Comparison of ENCODE assay signal across 14 cellular contexts in genomic region chr10:97408496-97408992, GRCh38. TPM values are rescaled to one million over a fixed set of nuclear protein-coding genes. Genes with fewer than 3 reads are reported as not detected.
DNase-seq lines count a peak whose midpoint lies in the region; ATAC-seq, FAIRE-seq and TF ChIP-seq lines count a peak whose summit lies in the region.
"Had no signal": no experiment of that assay in that cellular context is flagged by ENCODE, and none has a peak within 500 bp of the region (broad histone marks: within the 10 kb centered on the region; RNA-seq: fewer than 3 reads in every experiment).

No MANE protein-coding gene starts in this region.

- no peak overlapping the region for H3K4ac ChIP-seq in H1 (replicated peaks; ENCODE audit: insufficient read length, low read depth, low read length)

- FAIRE-seq in H1 (lab: Jason Lieb, UNC) (no peak), urothelium cell line (lab: Jason Lieb, UNC) (no peak)

- no peaks in the 10 kb centered on the region for H3K36me3 ChIP-seq in H1 (ENCODE audit: control insufficient read depth in 2 of 4, insufficient read depth in 4 of 4, low read length in 3 of 4)
- no peaks in the 10 kb centered on the region for H3K36me3 ChIP-seq in effector memory CD4-positive, alpha-beta T cell (ENCODE audit: control insufficient read depth, insufficient read depth, low read length)

- H3K4me1 Mint-ChIP-seq in progenitor cell of endocrine pancreas (ENCODE audit: low read depth): peaks cover 4% of the 10 kb centered on the region

- no peaks in the 10 kb centered on the region for H3K9me3 ChIP-seq in H1 (ENCODE audit: insufficient read depth in 2 of 2, low read depth in 1 of 2, low read length in 1 of 2)
- no peaks in the 10 kb centered on the region for H3K9me3 ChIP-seq in effector memory CD4-positive, alpha-beta T cell (ENCODE audit: control insufficient read depth, low read length)

- H2BK120ac ChIP-seq in H1 (replicated peaks; ENCODE audit: low read depth, low read length): no peak overlapping the region

- POLR2A ChIA-PET in H1 (lab: Charles Lee; ENCODE audit: partially characterized antibody): interaction anchor here (0.6 to 3.2 kb wide), 3 partner anchors 9 to 25 kb away, joined by 3 to 13 read pairs (median 3); no protein-coding TSS in a partner anchor

- H3K56ac ChIP-seq in H1 (replicated peaks; ENCODE audit: insufficient read length, low read depth, low read length): no peak overlapping the region

- TF ChIP-seq RAD21 in H1 (IDR thresholded peaks at IDR 0.05 in 1 of 2, conservative IDR thresholded peaks at IDR 0.05 in 1 of 2; ENCODE audit: low read depth in 2 of 2, low read length in 2 of 2): no peak

- no peaks in the 10 kb centered on the region; the same call in 1 of the 2 replicates for H3K79me1 ChIP-seq in H1 (ENCODE audit: low read depth, low read length)

- H3K4me2 ChIP-seq in H1 (ENCODE audit: insufficient read depth in 1 of 2, low read depth in 2 of 2, low read length in 2 of 2): no peak overlapping the region

- TF ChIP-seq CTCF in H1 (IDR thresholded peaks at IDR 0.05; ENCODE audit: control extremely low read depth in 1 of 3, insufficient read depth in 1 of 3, low read depth in 1 of 3, low read length in 3 of 3) (no peak), progenitor cell of endocrine pancreas (IDR thresholded peaks at IDR 0.05; ENCODE audit: unreplicated experiment) (no peak)

- H3K4me3 ChIP-seq in H1 (ENCODE audit: extremely low read depth in 1 of 4, insufficient read depth in 2 of 4, low read depth in 3 of 4, low read length in 4 of 4): no peak overlapping the region
- H3K4me3 ChIP-seq in effector memory CD4-positive, alpha-beta T cell (ENCODE audit: insufficient read depth, low read depth, low read length, poor library complexity, severe bottlenecking): no peak overlapping the region
- H3K4me3 ChIP-seq: SK-N-MC had no signal

- TF ChIP-seq POLR2A in H1 (IDR thresholded peaks at IDR 0.05; ENCODE audit: control extremely low read depth in 1 of 2, low read depth in 2 of 2, low read length in 2 of 2): no peak

- no peaks in the 10 kb centered on the region for H3K36me3 Mint-ChIP-seq in progenitor cell of endocrine pancreas (ENCODE audit: insufficient read depth)

- no peak for TF ChIP-seq EP300 in H1 (IDR thresholded peaks at IDR 0.05; ENCODE audit: borderline replicate concordance in 1 of 2, low read depth in 2 of 2, low read length in 2 of 2)

- DNase-seq in CD1c-positive myeloid dendritic cell (ENCODE audit: extremely low spot score) (peak; percentile 67), NOMO-1 treated with DMSO at 0.1 percent for 48 hours (lab: John Stamatoyannopoulos, UW; ENCODE audit: unreplicated experiment) (peak; percentile 92), H1 (ENCODE audit: low read depth in 1 of 2, low spot score in 2 of 2) (no peak), progenitor cell of endocrine pancreas (ENCODE audit: low spot score, unreplicated experiment) (no peak), urothelium cell line (ENCODE audit: low spot score) (no peak)
- DNase-seq in effector memory CD4-positive, alpha-beta T cell: no peak
- DNase-seq: activated CD4-positive, CD25-positive, alpha-beta regulatory T cell; activated naive CD8-positive, alpha-beta T cell treated with anti-CD3 and anti-CD28 coated beads, Interleukin-2, amount 50 U/mL, for 24 hours; DMS 273 treated with DMSO at 0.1 percent for 48 hours; NCI-H1930; NCI-H748 treated with DMSO at 0.1 percent for 48 hours had no signal

- no peak overlapping the region for H2BK12ac ChIP-seq in H1 (ENCODE audit: low read depth, low read length)

- H3K27ac Mint-ChIP-seq in progenitor cell of endocrine pancreas: peak overlapping the region; percentile 45
- H3K27ac Mint-ChIP-seq: activated naive CD8-positive, alpha-beta T cell treated with anti-CD3 and anti-CD28 coated beads, Interleukin-2, amount 50 U/mL, for 24 hours had no signal

- H3K23ac ChIP-seq in H1 (ENCODE audit: insufficient read length): no peak overlapping the region

- 90% methylated on average over 10 of the region's 10 CpGs; no CpG with 5 or more reads in 1 of the 2 experiments for WGBS in H1 (ENCODE audit: extremely low coverage in 1 of 2, insufficient coverage in 1 of 2, insufficient read length in 1 of 2, insufficient replicate concordance in 2 of 2, low coverage in 1 of 2, low lambda C conversion rate in 2 of 2, missing lambda C conversion rate in 1 of 2), 2 experiments

- H3K27me3 Mint-ChIP-seq in progenitor cell of endocrine pancreas: no peaks in the 10 kb centered on the region
- H3K27me3 Mint-ChIP-seq: activated naive CD8-positive, alpha-beta T cell treated with anti-CD3 and anti-CD28 coated beads, Interleukin-2, amount 50 U/mL, for 24 hours had no signal

- no peak overlapping the region for H3K14ac ChIP-seq in H1 (ENCODE audit: insufficient read length)

- no peaks in the 10 kb centered on the region for H3K79me2 ChIP-seq in H1 (ENCODE audit: control insufficient read depth in 1 of 2, insufficient read depth in 2 of 2, low read length in 2 of 2)

- H3K18ac ChIP-seq in H1 (ENCODE audit: extremely low read depth, low read length): no peak overlapping the region

- peaks cover 2% of the 10 kb centered on the region; the same call in 1 of the 2 replicates for H3K23me2 ChIP-seq in H1 (ENCODE audit: low read depth, low read length)

- CTCF ChIA-PET in H1 (lab: Charles Lee; ENCODE audit: partially characterized antibody): interaction anchor here (0.6 to 9.8 kb wide), 17 partner anchors 13 to 1410 kb away, joined by 3 to 128 read pairs (median 4); partner anchors contain the start of genes EXOSC1, PGAM1 and ZDHHC16

- no peak overlapping the region for H2BK5ac ChIP-seq in H1 (ENCODE audit: low read depth, low read length)

- H4K5ac ChIP-seq in H1 (ENCODE audit: insufficient read length, low read depth, low read length): no peak overlapping the region

- no peak overlapping the region for H3K4me3 Mint-ChIP-seq in progenitor cell of endocrine pancreas (ENCODE audit: low read depth)
- H3K4me3 Mint-ChIP-seq: activated naive CD8-positive, alpha-beta T cell treated with anti-CD3 and anti-CD28 coated beads, Interleukin-2, amount 50 U/mL, for 24 hours had no signal

- H4K20me1 ChIP-seq in H1 (replicated peaks in 1 of 2; ENCODE audit: control insufficient read depth in 1 of 2, insufficient read depth in 2 of 2, low read length in 2 of 2): no peaks in the 10 kb centered on the region

- no peaks in the 10 kb centered on the region for H3K4me1 ChIP-seq in H1 (replicated peaks in 1 of 4; ENCODE audit: control insufficient read depth in 3 of 4, insufficient read depth in 4 of 4, low read length in 3 of 4)
- peaks cover 5% of the 10 kb centered on the region for H3K4me1 ChIP-seq in effector memory CD4-positive, alpha-beta T cell (ENCODE audit: control insufficient read depth, insufficient read depth, low read length, poor library complexity, severe bottlenecking)

- H3K9me3 Mint-ChIP-seq in progenitor cell of endocrine pancreas (ENCODE audit: low read depth): no peaks in the 10 kb centered on the region
- H3K9me3 Mint-ChIP-seq: activated naive CD8-positive, alpha-beta T cell treated with anti-CD3 and anti-CD28 coated beads, Interleukin-2, amount 50 U/mL, for 24 hours had no signal

- no peaks in the 10 kb centered on the region for H3K27me3 ChIP-seq in H1 (replicated peaks in 1 of 4; ENCODE audit: control insufficient read depth in 3 of 4, extremely low read depth in 1 of 4, insufficient read depth in 3 of 4, low read length in 3 of 4)
- H3K27me3 ChIP-seq in effector memory CD4-positive, alpha-beta T cell (replicated peaks; ENCODE audit: control insufficient read depth, insufficient read depth, low read length, poor library complexity, severe bottlenecking): no peaks in the 10 kb centered on the region

- peak overlapping the region in 1 of 4 experiments; percentile 33; a peak in 2 of 7 replicates for H3K9ac ChIP-seq in H1 (replicated peaks in 1 of 4; ENCODE audit: extremely low read depth in 1 of 4, low read depth in 3 of 4, low read length in 3 of 4)

- H2BK15ac ChIP-seq in H1 (ENCODE audit: low read length): 0 out of 2 replicates have a peak overlapping the region, but pooled peaks have one; percentile 10

- H2AFZ ChIP-seq in H1 (ENCODE audit: low read length): no peak overlapping the region; the same call in 1 of the 2 replicates

- H4K8ac ChIP-seq in H1 (ENCODE audit: extremely low read depth, insufficient read depth, low read length): no peak overlapping the region

- no peak overlapping the region for H2AK5ac ChIP-seq in H1 (ENCODE audit: low read depth, low read length)

- H4K91ac ChIP-seq in H1 (replicated peaks; ENCODE audit: insufficient read length, low read length): no peak overlapping the region

- no peak overlapping the region for H3K27ac ChIP-seq in H1 (ENCODE audit: low read depth, low read length)
- H3K27ac ChIP-seq in effector memory CD4-positive, alpha-beta T cell (ENCODE audit: insufficient read depth, low read length, poor library complexity, severe bottlenecking): no peak overlapping the region
- H3K27ac ChIP-seq: SK-N-MC had no signal

- ATAC-seq in HG03432 (IDR thresholded peaks at IDR 0.05; ENCODE audit: unreplicated experiment) (no peak), HG02588 (IDR thresholded peaks at IDR 0.05; ENCODE audit: unreplicated experiment) (no peak)
- ATAC-seq: activated naive CD8-positive, alpha-beta T cell treated with anti-CD3 and anti-CD28 coated beads, Interleukin-2, amount 50 U/mL, for 24 hours had no signal

- H2BK20ac ChIP-seq in H1 (ENCODE audit: low read length): no peak overlapping the region

RNA-seq across cellular contexts. Expression of gene RRP12, which starts 7.4 kb away (rescaled TPM):
- total RNA-seq in H1 (2021; fragmentation: NEBNext Ultra II Directional; extraction: Animal tissue kit (Norgen Biotek cat#: 25700)): 65.8 and 71.9 TPM in 2 replicates
- polyA plus RNA-seq in H1 (2011; rRNA removed): 21.0 and 33.1 TPM in 2 replicates
- polyA plus RNA-seq in H1 (2011; cell fraction: cytosol; rRNA removed): 19.2 TPM
- polyA plus RNA-seq in H1 (2011; cell fraction: nucleus; rRNA removed): 65.3 TPM
- polyA plus RNA-seq in H1 (2012, experiment 1 of 2): 41.5 to 54.2 TPM (median 45.9 TPM) in 4 replicates
- 55.6 TPM for polyA plus RNA-seq in H1 (2012, experiment 2 of 2)
- 24.6 TPM for polyA plus RNA-seq in H1 (2013, experiment 1 of 2)
- polyA plus RNA-seq in H1 (2013, experiment 2 of 2): 20.7 TPM
- 43.0 and 55.3 TPM in 2 replicates for polyA minus RNA-seq in H1 (2011; rRNA and poly(A)+ RNA removed)
- polyA minus RNA-seq in H1 (2011; cell fraction: cytosol; rRNA and poly(A)+ RNA removed): 28.2 TPM
- 46.8 TPM for polyA minus RNA-seq in H1 (2011; cell fraction: nucleus; rRNA and poly(A)+ RNA removed)
- 33.5 and 36.6 TPM in 2 replicates for total RNA-seq in progenitor cell of endocrine pancreas

RNA-seq across cellular contexts. Expression of gene PGAM1, which starts 17.4 kb away (rescaled TPM):
- 799 and 819 TPM in 2 replicates for total RNA-seq in H1 (2021; fragmentation: NEBNext Ultra II Directional; extraction: Animal tissue kit (Norgen Biotek cat#: 25700))
- polyA plus RNA-seq in H1 (2011; rRNA removed): 791 and 833 TPM in 2 replicates
- 909 TPM for polyA plus RNA-seq in H1 (2011; cell fraction: cytosol; rRNA removed)
- 630 TPM for polyA plus RNA-seq in H1 (2011; cell fraction: nucleus; rRNA removed)
- 719 to 965 TPM (median 896 TPM) in 4 replicates for polyA plus RNA-seq in H1 (2012, experiment 1 of 2)
- polyA plus RNA-seq in H1 (2012, experiment 2 of 2): 930 TPM
- 506 TPM for polyA plus RNA-seq in H1 (2013, experiment 1 of 2)
- polyA plus RNA-seq in H1 (2013, experiment 2 of 2): 517 TPM
- polyA minus RNA-seq in H1 (2011; rRNA and poly(A)+ RNA removed): 827 and 845 TPM in 2 replicates
- 449 TPM for polyA minus RNA-seq in H1 (2011; cell fraction: cytosol; rRNA and poly(A)+ RNA removed)
- 305 TPM for polyA minus RNA-seq in H1 (2011; cell fraction: nucleus; rRNA and poly(A)+ RNA removed)
- total RNA-seq in progenitor cell of endocrine pancreas: 130 and 137 TPM in 2 replicates

RNA-seq across cellular contexts. Expression of gene EXOSC1, which starts 37.3 kb away (rescaled TPM):
- 52.1 and 53.6 TPM in 2 replicates for total RNA-seq in H1 (2021; fragmentation: NEBNext Ultra II Directional; extraction: Animal tissue kit (Norgen Biotek cat#: 25700))
- 58.6 and 68.1 TPM in 2 replicates for polyA plus RNA-seq in H1 (2011; rRNA removed)
- 72.7 TPM for polyA plus RNA-seq in H1 (2011; cell fraction: cytosol; rRNA removed)
- polyA plus RNA-seq in H1 (2011; cell fraction: nucleus; rRNA removed): 42.4 TPM
- 50.5 to 77.6 TPM (median 73.8 TPM) in 4 replicates for polyA plus RNA-seq in H1 (2012, experiment 1 of 2)
- polyA plus RNA-seq in H1 (2012, experiment 2 of 2): 47.3 TPM
- 77.0 TPM for polyA plus RNA-seq in H1 (2013, experiment 1 of 2)
- 75.8 TPM for polyA plus RNA-seq in H1 (2013, experiment 2 of 2)
- 33.8 and 42.0 TPM in 2 replicates for polyA minus RNA-seq in H1 (2011; rRNA and poly(A)+ RNA removed)
- polyA minus RNA-seq in H1 (2011; cell fraction: cytosol; rRNA and poly(A)+ RNA removed): 25.1 TPM
- 29.0 TPM for polyA minus RNA-seq in H1 (2011; cell fraction: nucleus; rRNA and poly(A)+ RNA removed)
- total RNA-seq in progenitor cell of endocrine pancreas: 38.0 and 41.5 TPM in 2 replicates

RNA-seq across cellular contexts. Expression of gene ZDHHC16, which starts 37.4 kb away (rescaled TPM):
- total RNA-seq in H1 (2021; fragmentation: NEBNext Ultra II Directional; extraction: Animal tissue kit (Norgen Biotek cat#: 25700)): 45.9 and 50.4 TPM in 2 replicates
- 108 and 127 TPM in 2 replicates for polyA plus RNA-seq in H1 (2011; rRNA removed)
- 76.0 TPM for polyA plus RNA-seq in H1 (2011; cell fraction: cytosol; rRNA removed)
- 84.2 TPM for polyA plus RNA-seq in H1 (2011; cell fraction: nucleus; rRNA removed)
- polyA plus RNA-seq in H1 (2012, experiment 1 of 2): 31.8 to 50.0 TPM (median 46.4 TPM) in 4 replicates
- 59.6 TPM for polyA plus RNA-seq in H1 (2012, experiment 2 of 2)
- 39.2 TPM for polyA plus RNA-seq in H1 (2013, experiment 1 of 2)
- polyA plus RNA-seq in H1 (2013, experiment 2 of 2): 45.5 TPM
- polyA minus RNA-seq in H1 (2011; rRNA and poly(A)+ RNA removed): 130 and 144 TPM in 2 replicates
- polyA minus RNA-seq in H1 (2011; cell fraction: cytosol; rRNA and poly(A)+ RNA removed): 39.4 TPM
- 43.8 TPM for polyA minus RNA-seq in H1 (2011; cell fraction: nucleus; rRNA and poly(A)+ RNA removed)
- 59.6 and 64.9 TPM in 2 replicates for total RNA-seq in progenitor cell of endocrine pancreas

Comparison
In these comparisons a context has a peak if more than half of its experiments do, and no peak if none do; other contexts are left out.
1. DNase-seq: peak in CD1c-positive myeloid dendritic cell (single experiment) and NOMO-1 treated with DMSO at 0.1 percent for 48 hours (single experiment); none in H1 (0 of 2), progenitor cell of endocrine pancreas (single experiment), urothelium cell line (single experiment) and effector memory CD4-positive, alpha-beta T cell (0 of 3).